ENCODE assay signal across 1 cellular context in the genomic region with DNA sequence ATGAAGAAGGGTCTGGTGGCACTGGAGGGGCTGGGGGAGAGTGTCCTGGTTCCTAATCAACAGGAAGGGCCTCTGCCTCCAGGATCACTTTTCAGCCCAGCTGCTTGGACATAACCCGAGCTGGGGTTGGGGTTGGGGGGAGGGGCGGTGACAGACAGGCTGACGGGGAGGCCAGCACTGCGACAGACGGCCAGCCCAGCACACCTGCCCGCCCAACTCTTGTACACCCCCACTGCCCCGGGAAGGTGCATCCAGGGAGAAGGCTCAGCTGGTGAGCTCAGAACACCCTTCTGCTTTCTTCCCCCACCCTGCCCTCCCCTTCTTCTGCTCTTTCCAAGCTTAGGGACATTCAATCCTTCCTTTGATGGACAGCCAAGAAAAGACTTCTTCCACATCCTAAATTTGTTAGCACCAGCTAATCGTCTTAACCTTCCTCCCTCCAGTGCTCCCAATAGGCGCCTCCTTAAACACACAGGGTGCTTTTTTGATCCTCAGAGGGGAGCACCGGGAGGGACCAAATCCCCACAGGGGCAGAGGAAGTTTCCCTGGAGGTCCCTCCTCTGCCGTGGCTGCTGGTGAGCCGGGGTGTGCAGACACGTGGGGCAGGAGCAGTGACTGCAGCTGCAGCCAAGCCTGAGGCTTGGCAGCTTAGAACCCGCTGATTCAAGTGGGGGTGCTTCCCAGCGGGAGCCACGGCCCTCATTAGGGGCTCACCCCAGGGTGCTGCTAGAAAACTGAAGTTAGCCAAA.
TF ChIP-seq lines count a peak whose summit lies in the region.

No MANE protein-coding gene starts in this region.

TF ChIP-seq in GM23338, 12 proteins besides CTCF, POLR2A, EP300 and RAD21 (continued from another document):
- TF ChIP-seq REST (IDR thresholded peaks at IDR 0.05; ENCODE audit: unreplicated experiment) (no peak), ZNF331 (CRISPR knock-in tag; IDR thresholded peaks at IDR 0.05; ENCODE audit: low read depth) (no peak), JUNB (IDR thresholded peaks at IDR 0.05; ENCODE audit: unreplicated experiment) (no peak), POLR2AphosphoS5 (IDR thresholded peaks at IDR 0.05; ENCODE audit: low read depth) (no peak), ZNF114 (CRISPR knock-in tag; IDR thresholded peaks at IDR 0.05) (no peak)
- TF ChIP-seq, protein P1, sequence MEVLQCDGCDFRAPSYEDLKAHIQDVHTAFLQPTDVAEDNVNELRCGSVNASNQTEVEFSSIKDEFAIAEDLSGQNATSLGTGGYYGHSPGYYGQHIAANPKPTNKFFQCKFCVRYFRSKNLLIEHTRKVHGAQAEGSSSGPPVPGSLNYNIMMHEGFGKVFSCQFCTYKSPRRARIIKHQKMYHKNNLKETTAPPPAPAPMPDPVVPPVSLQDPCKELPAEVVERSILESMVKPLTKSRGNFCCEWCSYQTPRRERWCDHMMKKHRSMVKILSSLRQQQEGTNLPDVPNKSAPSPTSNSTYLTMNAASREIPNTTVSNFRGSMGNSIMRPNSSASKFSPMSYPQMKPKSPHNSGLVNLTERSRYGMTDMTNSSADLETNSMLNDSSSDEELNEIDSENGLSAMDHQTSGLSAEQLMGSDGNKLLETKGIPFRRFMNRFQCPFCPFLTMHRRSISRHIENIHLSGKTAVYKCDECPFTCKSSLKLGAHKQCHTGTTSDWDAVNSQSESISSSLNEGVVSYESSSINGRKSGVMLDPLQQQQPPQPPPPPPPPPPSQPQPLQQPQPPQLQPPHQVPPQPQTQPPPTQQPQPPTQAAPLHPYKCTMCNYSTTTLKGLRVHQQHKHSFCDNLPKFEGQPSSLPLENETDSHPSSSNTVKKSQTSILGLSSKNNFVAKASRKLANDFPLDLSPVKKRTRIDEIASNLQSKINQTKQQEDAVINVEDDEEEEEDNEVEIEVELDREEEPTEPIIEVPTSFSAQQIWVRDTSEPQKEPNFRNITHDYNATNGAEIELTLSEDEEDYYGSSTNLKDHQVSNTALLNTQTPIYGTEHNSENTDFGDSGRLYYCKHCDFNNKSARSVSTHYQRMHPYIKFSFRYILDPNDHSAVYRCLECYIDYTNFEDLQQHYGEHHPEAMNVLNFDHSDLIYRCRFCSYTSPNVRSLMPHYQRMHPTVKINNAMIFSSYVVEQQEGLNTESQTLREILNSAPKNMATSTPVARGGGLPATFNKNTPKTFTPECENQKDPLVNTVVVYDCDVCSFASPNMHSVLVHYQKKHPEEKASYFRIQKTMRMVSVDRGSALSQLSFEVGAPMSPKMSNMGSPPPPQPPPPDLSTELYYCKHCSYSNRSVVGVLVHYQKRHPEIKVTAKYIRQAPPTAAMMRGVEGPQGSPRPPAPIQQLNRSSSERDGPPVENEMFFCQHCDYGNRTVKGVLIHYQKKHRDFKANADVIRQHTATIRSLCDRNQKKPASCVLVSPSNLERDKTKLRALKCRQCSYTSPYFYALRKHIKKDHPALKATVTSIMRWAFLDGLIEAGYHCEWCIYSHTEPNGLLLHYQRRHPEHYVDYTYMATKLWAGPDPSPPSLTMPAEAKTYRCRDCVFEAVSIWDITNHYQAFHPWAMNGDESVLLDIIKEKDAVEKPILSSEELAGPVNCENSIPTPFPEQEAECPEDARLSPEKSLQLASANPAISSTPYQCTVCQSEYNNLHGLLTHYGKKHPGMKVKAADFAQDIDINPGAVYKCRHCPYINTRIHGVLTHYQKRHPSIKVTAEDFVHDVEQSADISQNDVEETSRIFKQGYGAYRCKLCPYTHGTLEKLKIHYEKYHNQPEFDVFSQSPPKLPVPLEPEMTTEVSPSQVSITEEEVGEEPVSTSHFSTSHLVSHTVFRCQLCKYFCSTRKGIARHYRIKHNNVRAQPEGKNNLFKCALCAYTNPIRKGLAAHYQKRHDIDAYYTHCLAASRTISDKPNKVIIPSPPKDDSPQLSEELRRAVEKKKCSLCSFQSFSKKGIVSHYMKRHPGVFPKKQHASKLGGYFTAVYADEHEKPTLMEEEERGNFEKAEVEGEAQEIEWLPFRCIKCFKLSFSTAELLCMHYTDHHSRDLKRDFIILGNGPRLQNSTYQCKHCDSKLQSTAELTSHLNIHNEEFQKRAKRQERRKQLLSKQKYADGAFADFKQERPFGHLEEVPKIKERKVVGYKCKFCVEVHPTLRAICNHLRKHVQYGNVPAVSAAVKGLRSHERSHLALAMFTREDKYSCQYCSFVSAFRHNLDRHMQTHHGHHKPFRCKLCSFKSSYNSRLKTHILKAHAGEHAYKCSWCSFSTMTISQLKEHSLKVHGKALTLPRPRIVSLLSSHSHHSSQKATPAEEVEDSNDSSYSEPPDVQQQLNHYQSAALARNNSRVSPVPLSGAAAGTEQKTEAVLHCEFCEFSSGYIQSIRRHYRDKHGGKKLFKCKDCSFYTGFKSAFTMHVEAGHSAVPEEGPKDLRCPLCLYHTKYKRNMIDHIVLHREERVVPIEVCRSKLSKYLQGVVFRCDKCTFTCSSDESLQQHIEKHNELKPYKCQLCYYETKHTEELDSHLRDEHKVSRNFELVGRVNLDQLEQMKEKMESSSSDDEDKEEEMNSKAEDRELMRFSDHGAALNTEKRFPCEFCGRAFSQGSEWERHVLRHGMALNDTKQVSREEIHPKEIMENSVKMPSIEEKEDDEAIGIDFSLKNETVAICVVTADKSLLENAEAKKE (CRISPR knock-in tag; IDR thresholded peaks at IDR 0.05): no peak
